Comparison of ENCODE assay signal across 1 cellular context in genomic region chr7:47470567-47471357, GRCh38.
TF ChIP-seq lines count a peak whose summit lies in the region.

No MANE protein-coding gene starts in this region.

TF ChIP-seq in HepG2, 621 proteins besides CTCF, POLR2A, EP300 and RAD21 (continued from another document and continues in another):
- peak; percentile 58 for TF ChIP-seq PPARG (CRISPR knock-in tag; conservative IDR thresholded peaks at IDR 0.05)
- peak; percentile 73 for TF ChIP-seq MIXL1 (CRISPR knock-in tag; IDR thresholded peaks at IDR 0.05)
- TF ChIP-seq MXD4 (CRISPR knock-in tag; IDR thresholded peaks at IDR 0.05), result peak; percentile 38; the same call in 1 of the 2 replicates
- no peak for TF ChIP-seq E2F5 (CRISPR knock-in tag; conservative IDR thresholded peaks at IDR 0.05)
- TF ChIP-seq SIX1 (CRISPR knock-in tag; IDR thresholded peaks at IDR 0.05; ENCODE audit: borderline replicate concordance), result peak; percentile 94
- TF ChIP-seq ZBTB21 (CRISPR knock-in tag; IDR thresholded peaks at IDR 0.05), result 0 out of 2 replicates have a peak, but pooled peaks have one; percentile 30
- peak; percentile 93 for TF ChIP-seq ZNF687 (CRISPR knock-in tag; IDR thresholded peaks at IDR 0.05)
- no peak for TF ChIP-seq SOX6 (IDR thresholded peaks at IDR 0.05)
- TF ChIP-seq SOX6 (CRISPR knock-in tag; IDR thresholded peaks at IDR 0.05), result peak; percentile 98
- peak; percentile 48 for TF ChIP-seq CEBPG (CRISPR knock-in tag; IDR thresholded peaks at IDR 0.05)
- TF ChIP-seq ZNF501 (CRISPR knock-in tag; IDR thresholded peaks at IDR 0.05), result peak; percentile 28; the same call in 1 of the 2 replicates
- peak; percentile 53 for TF ChIP-seq ZMYM4 (CRISPR knock-in tag; IDR thresholded peaks at IDR 0.05)
- peak; percentile 60; the same call in 1 of the 2 replicates for TF ChIP-seq ZNF430 (CRISPR knock-in tag; IDR thresholded peaks at IDR 0.05)
- no peak for TF ChIP-seq HDAC1 (CRISPR knock-in tag; IDR thresholded peaks at IDR 0.05)
- no peak for TF ChIP-seq ZNF564 (CRISPR knock-in tag; IDR thresholded peaks at IDR 0.05)
- peak; percentile 80; the same call in 1 of the 2 replicates for TF ChIP-seq ZNF281 (CRISPR knock-in tag; IDR thresholded peaks at IDR 0.05; ENCODE audit: borderline replicate concordance)
- TF ChIP-seq DMAP1 (CRISPR knock-in tag; IDR thresholded peaks at IDR 0.05), result peak; percentile 60; the same call in 1 of the 2 replicates
- peak; percentile 46; the same call in 1 of the 2 replicates for TF ChIP-seq ZNF205 (CRISPR knock-in tag; IDR thresholded peaks at IDR 0.05)
- TF ChIP-seq NR2C2 (CRISPR knock-in tag; IDR thresholded peaks at IDR 0.05; ENCODE audit: borderline replicate concordance), result peak; percentile 73
- TF ChIP-seq RORA (CRISPR knock-in tag; IDR thresholded peaks at IDR 0.05), result no peak
- TF ChIP-seq ZKSCAN8 (CRISPR knock-in tag; IDR thresholded peaks at IDR 0.05; ENCODE audit: borderline replicate concordance), result peak; percentile 68; the same call in 1 of the 2 replicates
- TF ChIP-seq SATB2 (CRISPR knock-in tag; IDR thresholded peaks at IDR 0.05), result no peak
- 0 out of 2 replicates have a peak, but pooled peaks have one; percentile 31 for TF ChIP-seq MAX (IDR thresholded peaks at IDR 0.05)
- TF ChIP-seq ZNF30 (CRISPR knock-in tag; IDR thresholded peaks at IDR 0.05), result no peak
- TF ChIP-seq ZNF317 (CRISPR knock-in tag; IDR thresholded peaks at IDR 0.05), result peak; percentile 88
- no peak for TF ChIP-seq MTF1 (CRISPR knock-in tag; IDR thresholded peaks at IDR 0.05)
- TF ChIP-seq RXRB (CRISPR knock-in tag; IDR thresholded peaks at IDR 0.05; ENCODE audit: borderline replicate concordance), result peak; percentile 71
- 0 out of 2 replicates have a peak, but pooled peaks have one; percentile 36 for TF ChIP-seq ZNF639 (CRISPR knock-in tag; conservative IDR thresholded peaks at IDR 0.05)
- TF ChIP-seq RFXAP (CRISPR knock-in tag; IDR thresholded peaks at IDR 0.05; ENCODE audit: borderline replicate concordance), result 0 out of 2 replicates have a peak, but pooled peaks have one; percentile 12
- TF ChIP-seq NFIC (IDR thresholded peaks at IDR 0.05; ENCODE audit: low read length), result peak; percentile 71
- TF ChIP-seq MLX (CRISPR knock-in tag; IDR thresholded peaks at IDR 0.05), result no peak; the same call in 1 of the 2 replicates
- TF ChIP-seq BORCS8-MEF2B (CRISPR knock-in tag; IDR thresholded peaks at IDR 0.05), result peak; percentile 72; the same call in 1 of the 2 replicates
- TF ChIP-seq CENPX (CRISPR knock-in tag; IDR thresholded peaks at IDR 0.05), result no peak
- no peak for TF ChIP-seq CAMTA2 (CRISPR knock-in tag; IDR thresholded peaks at IDR 0.05; ENCODE audit: borderline replicate concordance)
- TF ChIP-seq ZNF891 (CRISPR knock-in tag; IDR thresholded peaks at IDR 0.05), result peak; percentile 18; the same call in 1 of the 2 replicates
- TF ChIP-seq ZNF414 (CRISPR knock-in tag; IDR thresholded peaks at IDR 0.05), result peak; percentile 87
- TF ChIP-seq GABPA (IDR thresholded peaks at IDR 0.05; ENCODE audit: low read depth, low read length), result no peak
- TF ChIP-seq GABPA (CRISPR knock-in tag; IDR thresholded peaks at IDR 0.05; ENCODE audit: low read depth), result peak; percentile 16; the same call in 1 of the 2 replicates
- TF ChIP-seq FOXP1 (IDR thresholded peaks at IDR 0.05), result peak; percentile 80
- peak; percentile 60 for TF ChIP-seq FOXP1 (CRISPR knock-in tag; IDR thresholded peaks at IDR 0.05)
- TF ChIP-seq ZNF850 (CRISPR knock-in tag; conservative IDR thresholded peaks at IDR 0.05), result no peak
- TF ChIP-seq GATAD2A (CRISPR knock-in tag; IDR thresholded peaks at IDR 0.05), result peak; percentile 93
- no peak for TF ChIP-seq FOXK2 (IDR thresholded peaks at IDR 0.05)
- peak; percentile 67; the same call in 1 of the 2 replicates for TF ChIP-seq ZNF556 (CRISPR knock-in tag; IDR thresholded peaks at IDR 0.05; ENCODE audit: borderline replicate concordance)
- TF ChIP-seq HBP1 (CRISPR knock-in tag; IDR thresholded peaks at IDR 0.05; ENCODE audit: low read depth), result 0 out of 2 replicates have a peak, but pooled peaks have one; percentile 55
- TF ChIP-seq MEIS2 (CRISPR knock-in tag; IDR thresholded peaks at IDR 0.05), result peak; percentile 18; the same call in 1 of the 2 replicates
- no peak for TF ChIP-seq ZNF530 (CRISPR knock-in tag; IDR thresholded peaks at IDR 0.05; ENCODE audit: low read depth)
- TF ChIP-seq MED13 (CRISPR knock-in tag; IDR thresholded peaks at IDR 0.05), result peak; percentile 42; the same call in 1 of the 2 replicates
- peak; percentile 60; the same call in 1 of the 2 replicates for TF ChIP-seq SSRP1 (CRISPR knock-in tag; IDR thresholded peaks at IDR 0.05)
- TF ChIP-seq MXD3 (CRISPR knock-in tag; IDR thresholded peaks at IDR 0.05), result no peak
- TF ChIP-seq ZNF24 (IDR thresholded peaks at IDR 0.05), result no peak
- no peak for TF ChIP-seq ATF6 (CRISPR knock-in tag; conservative IDR thresholded peaks at IDR 0.05)
- TF ChIP-seq ZNF800 (CRISPR knock-in tag; IDR thresholded peaks at IDR 0.05), result peak; percentile 64; the same call in 1 of the 2 replicates
- TF ChIP-seq ZFX (CRISPR knock-in tag; IDR thresholded peaks at IDR 0.05; ENCODE audit: low read depth), result peak; percentile 64; the same call in 1 of the 2 replicates
